In genomic region chr6:26232950-26233607, GRCh38 we compare ENCODE assay signal across 8 cellular contexts.
A peak's percentile ranks its signal among the peaks of the same experiment; 100 is the strongest.
DNase-seq lines count a peak whose midpoint lies in the region; ATAC-seq, FAIRE-seq and TF ChIP-seq lines count a peak whose summit lies in the region.

No MANE protein-coding gene starts in this region.

- peak; percentile 55 for DNase-seq in activated T-helper 2 cell treated with anti-CD3 and anti-CD28 coated beads, Interferon-gamma antibody, Interleukin-2, Interleukin-4, amounts not matched to agents 10 μg/mL and 5 μg/mL and 100 μg/mL, durations not matched to agents 14 hours and 24 hours and 36 hours (ENCODE audit: low spot score)
- no peak for DNase-seq in right atrium auricular region (ENCODE audit: low spot score)
- DNase-seq in stimulated activated CD4-positive, alpha-beta T cell treated with anti-CD3 and anti-CD28 coated beads, Interleukin-12 subunit alpha, Interleukin-12 subunit beta, amount 100 ng/mL, for 4 hours: peak; percentile 29
- DNase-seq in NCI-H82 treated with DMSO at 0.1 percent for 48 hours (lab: John Stamatoyannopoulos, UW; ENCODE audit: unreplicated experiment): no peak
- no peak for DNase-seq in frontal cortex (ENCODE audit: low spot score in 2 of 2)

- H3K4me3 Mint-ChIP-seq in activated T-helper 2 cell treated with anti-CD3 and anti-CD28 coated beads, Interferon-gamma antibody, Interleukin-2, Interleukin-4, amounts not matched to agents 10 μg/mL and 5 μg/mL and 100 μg/mL, durations not matched to agents 14 hours and 24 hours and 36 hours (ENCODE audit: low read depth): peak overlapping the region; percentile 86

- H3K36me3 Mint-ChIP-seq in activated T-helper 2 cell treated with anti-CD3 and anti-CD28 coated beads, Interferon-gamma antibody, Interleukin-2, Interleukin-4, amounts not matched to agents 10 μg/mL and 5 μg/mL and 100 μg/mL, durations not matched to agents 14 hours and 24 hours and 36 hours (ENCODE audit: low read depth): no peaks in the 10 kb centered on the region

- peaks cover 0 to 18% of the 10 kb centered on the region in 2 donors for H3K4me1 ChIP-seq in right atrium auricular region

- FAIRE-seq in frontal cortex (lab: Jason Lieb, UNC): no peak

- H3K4me3 ChIP-seq in right atrium auricular region: peak overlapping the region; percentile 26 to 53

- H3K4me1 Mint-ChIP-seq in activated T-helper 2 cell treated with anti-CD3 and anti-CD28 coated beads, Interferon-gamma antibody, Interleukin-2, Interleukin-4, amounts not matched to agents 10 μg/mL and 5 μg/mL and 100 μg/mL, durations not matched to agents 14 hours and 24 hours and 36 hours (ENCODE audit: low read depth): peaks cover 43% of the 10 kb centered on the region

- peaks cover 0 to 8% of the 10 kb centered on the region in 2 donors for H3K27me3 ChIP-seq in right atrium auricular region

- intact Hi-C loops in activated T-helper 2 cell treated with anti-CD3 and anti-CD28 coated beads, Interferon-gamma antibody, Interleukin-2, Interleukin-4, amounts not matched to agents 10 μg/mL and 5 μg/mL and 100 μg/mL, durations not matched to agents 14 hours and 24 hours and 36 hours (cut with micrococcal nuclease): loop anchor here (1.0 to 10.0 kb wide), 4 partner anchors 9 to 902 kb away; a partner anchor contains a TSS

- no peak for TF ChIP-seq CTCF in right atrium auricular region (IDR thresholded peaks at IDR 0.05)

- H3K27ac Mint-ChIP-seq in activated T-helper 2 cell treated with anti-CD3 and anti-CD28 coated beads, Interferon-gamma antibody, Interleukin-2, Interleukin-4, amounts not matched to agents 10 μg/mL and 5 μg/mL and 100 μg/mL, durations not matched to agents 14 hours and 24 hours and 36 hours: peak overlapping the region; percentile 99

- ATAC-seq in GM19395 (IDR thresholded peaks at IDR 0.05; ENCODE audit: unreplicated experiment) (peak; percentile 21), GM19397 (IDR thresholded peaks at IDR 0.05; ENCODE audit: unreplicated experiment) (no peak)

- H3K9me3 Mint-ChIP-seq in activated T-helper 2 cell treated with anti-CD3 and anti-CD28 coated beads, Interferon-gamma antibody, Interleukin-2, Interleukin-4, amounts not matched to agents 10 μg/mL and 5 μg/mL and 100 μg/mL, durations not matched to agents 14 hours and 24 hours and 36 hours: no peaks in the 10 kb centered on the region

- H3K27me3 Mint-ChIP-seq in activated T-helper 2 cell treated with anti-CD3 and anti-CD28 coated beads, Interferon-gamma antibody, Interleukin-2, Interleukin-4, amounts not matched to agents 10 μg/mL and 5 μg/mL and 100 μg/mL, durations not matched to agents 14 hours and 24 hours and 36 hours (ENCODE audit: low read depth): no peaks in the 10 kb centered on the region

- H3K27ac ChIP-seq in KOPT-K1 (ENCODE audit: low read depth, low read length, poor library complexity, severe bottlenecking): peak overlapping the region; percentile 95
- H3K27ac ChIP-seq in right atrium auricular region: peak overlapping the region; percentile 66

- no peaks in the 10 kb centered on the region for H3K36me3 ChIP-seq in KOPT-K1 (ENCODE audit: insufficient read depth, low read length)
- no peaks in the 10 kb centered on the region for H3K36me3 ChIP-seq in right atrium auricular region

- H3K9me3 ChIP-seq in KOPT-K1 (ENCODE audit: insufficient read depth, low read length, poor library complexity, severe bottlenecking) (no peaks in the 10 kb centered on the region), right atrium auricular region (no peaks in the 10 kb centered on the region)

Comparison
In these comparisons a context has a peak if more than half of its experiments do, and no peak if none do; other contexts are left out.
1. DNase-seq: peak in activated T-helper 2 cell treated with anti-CD3 and anti-CD28 coated beads, Interferon-gamma antibody, Interleukin-2, Interleukin-4, amounts not matched to agents 10 μg/mL and 5 μg/mL and 100 μg/mL, durations not matched to agents 14 hours and 24 hours and 36 hours (single experiment) and stimulated activated CD4-positive, alpha-beta T cell treated with anti-CD3 and anti-CD28 coated beads, Interleukin-12 subunit alpha, Interleukin-12 subunit beta, amount 100 ng/mL, for 4 hours (single experiment); none in right atrium auricular region (single experiment), NCI-H82 treated with DMSO at 0.1 percent for 48 hours (single experiment) and frontal cortex (0 of 2).